ENCODE assay signal across 8 cellular contexts in the genomic region with DNA sequence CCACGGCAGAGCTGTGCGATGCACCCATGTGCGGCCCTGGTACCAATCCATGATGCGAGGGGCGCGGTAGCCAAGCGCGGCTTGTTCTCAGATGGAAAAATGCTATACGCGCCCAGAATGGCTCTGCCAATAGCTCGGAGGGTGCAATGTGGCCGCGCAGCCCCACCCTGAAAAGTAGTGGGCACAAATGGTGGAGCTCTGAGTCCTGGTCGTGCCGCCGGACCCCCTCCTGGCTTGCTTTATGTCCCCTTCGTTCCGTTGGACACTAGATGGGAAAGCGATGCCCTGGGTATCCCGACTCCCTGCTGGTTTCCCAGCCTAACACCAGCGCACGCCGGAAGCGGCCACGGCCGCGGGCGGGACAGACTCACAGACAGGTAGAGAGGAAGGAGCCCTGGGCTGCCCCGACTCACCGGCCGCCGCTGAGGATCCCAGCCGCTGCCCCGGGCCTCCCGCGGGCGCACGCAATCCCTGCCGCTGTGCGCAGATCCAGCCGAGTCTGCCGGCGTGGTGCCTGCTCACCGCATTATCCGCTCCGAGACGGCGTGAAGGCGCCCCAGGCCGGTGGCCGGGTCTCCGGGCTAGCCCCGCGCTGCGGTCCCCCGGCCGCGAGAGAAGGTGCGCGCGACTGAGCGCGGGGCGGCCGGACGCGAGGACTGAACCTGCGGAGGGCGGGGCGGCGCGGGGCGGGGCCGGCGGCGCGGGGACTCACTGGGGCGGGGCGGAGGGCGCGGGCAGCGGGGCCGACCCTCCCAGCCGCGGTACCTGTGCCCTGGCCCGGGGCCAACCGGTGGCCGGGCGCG. TPM values are rescaled to one million over a fixed set of nuclear protein-coding genes. Genes with fewer than 3 reads are reported as not detected.
DNase-seq lines count a peak whose midpoint lies in the region; ATAC-seq and TF ChIP-seq lines count a peak whose summit lies in the region.

TSS of gene CDC42EP3 (minus strand) at position 630 of the 803 bp plus-strand sequence. CDS start 25,055 bp downstream, outside the sequence.

- peak within 1 kb of the TSS; percentile 93 to 94 for H3K27ac ChIP-seq in prostate gland

- intact Hi-C loops in Right ventricle myocardium superior (cut with DNase I) (loop anchor here (5.0 to 10.0 kb wide), 2 partner anchors 134 to 161 kb away; no protein-coding TSS in a partner anchor), prostate gland (cut with DNase I) (loop anchor here (2.0 to 5.0 kb wide), 3 partner anchors 111 to 206 kb away; no protein-coding TSS in a partner anchor)

- in situ Hi-C loops in SK-MEL-5 (cut with HindIII; ENCODE audit: low pct_unique_long_range_greater_than_20kb, low sequenced_read_pairs): no loop called here

- DNase-seq in COR-L47 (lab: John Stamatoyannopoulos, UW): peak; percentile 70
- DNase-seq in HT1080 (ENCODE audit: low read depth): peak; percentile 67
- DNase-seq in SK-MEL-5 (ENCODE audit: low read depth, low spot score): peak; percentile 64
- peak; percentile 69 for DNase-seq in activated naive CD4-positive, alpha-beta T cell treated with anti-CD3 and anti-CD28 coated beads, Interleukin-2, amount 50 U/mL, for 16 hours
- peak; percentile 81 for DNase-seq in Right ventricle myocardium superior
- DNase-seq in prostate gland (ENCODE audit: low spot score): peak; percentile 74
- DNase-seq in SIG-M5 (lab: John Stamatoyannopoulos, UW): no peak

- 1% methylated on average over 38 of the region's 90 CpGs for WGBS in prostate gland

- no peaks in the 10 kb centered on the region for H3K27me3 ChIP-seq in prostate gland (replicated peaks; ENCODE audit: insufficient read depth)

- ATAC-seq in GM19467 (IDR thresholded peaks at IDR 0.05; ENCODE audit: unreplicated experiment) (peak; percentile 39), Right ventricle myocardium superior (ENCODE audit: poor library complexity) (peak; percentile 86)

- H3K4me1 ChIP-seq in prostate gland (replicated peaks): peaks cover 3% of the 10 kb centered on the region

- H3K9me3 ChIP-seq in prostate gland: no peaks in the 10 kb centered on the region

- TF ChIP-seq POLR2A in prostate gland (IDR thresholded peaks at IDR 0.05): peak; percentile 86

- TF ChIP-seq CTCF in prostate gland (IDR thresholded peaks at IDR 0.05): no peak

- peak within 1 kb of the TSS; percentile 88 to 91 for H3K4me3 ChIP-seq in prostate gland

- H3K36me3 ChIP-seq in prostate gland: no peaks in the 10 kb centered on the region

RNA-seq across cellular contexts. Expression of gene CDC42EP3, which starts in this region (rescaled TPM):
- 93.8 and 101 TPM in 2 replicates for total RNA-seq in HT1080 (2014; rRNA removed; shearing (Covaris generic))
- 146 and 155 TPM in 2 replicates for polyA plus RNA-seq in HT1080 (2015; cell fraction: cytosol; rRNA removed)
- polyA plus RNA-seq in HT1080 (2015; cell fraction: nucleus; rRNA removed): 96.6 and 109 TPM in 2 replicates
- 69.9 and 78.4 TPM in 2 replicates for total RNA-seq in SK-MEL-5 (2014; rRNA removed; shearing (Covaris generic))
- 109 and 137 TPM in 2 replicates for polyA plus RNA-seq in SK-MEL-5 (2015; cell fraction: cytosol; rRNA removed)
- polyA plus RNA-seq in SK-MEL-5 (2015; cell fraction: nucleus; rRNA removed): 79.2 and 141 TPM in 2 replicates
- total RNA-seq in Right ventricle myocardium superior (75.3 TPM), prostate gland (10 to 100 TPM; 38.5 to 75.5 TPM)
